In genomic region chr3:11638669-11639402, GRCh38 we compare ENCODE assay signal across 8 cellular contexts. TPM values are rescaled to one million over a fixed set of nuclear protein-coding genes. Genes with fewer than 3 reads are reported as not detected.
A peak's percentile ranks its signal among the peaks of the same experiment; 100 is the strongest.
DNase-seq lines count a peak whose midpoint lies in the region; ATAC-seq and TF ChIP-seq lines count a peak whose summit lies in the region.

No MANE protein-coding gene starts in this region.

- ATAC-seq in gastroesophageal sphincter: no peak
- ATAC-seq in stimulated activated effector memory CD8-positive, alpha-beta T cell treated with anti-CD3 and anti-CD28 coated beads, Interleukin-12 subunit alpha, Interleukin-12 subunit beta, amount 100 ng/mL, for 72 hours: no peak

- TF ChIP-seq CTCF in WERI-Rb-1 (IDR thresholded peaks at IDR 0.05; ENCODE audit: low read depth, low read length) (no peak), gastroesophageal sphincter (IDR thresholded peaks at IDR 0.05) (no peak), retinal pigment epithelial cell (conservative IDR thresholded peaks at IDR 0.05; ENCODE audit: low read depth, low read length) (no peak)

- H3K27ac Mint-ChIP-seq in stimulated activated effector memory CD8-positive, alpha-beta T cell treated with anti-CD3 and anti-CD28 coated beads, Interleukin-12 subunit alpha, Interleukin-12 subunit beta, amount 100 ng/mL, for 72 hours: no peak overlapping the region

- H3K4me1 Mint-ChIP-seq in stimulated activated effector memory CD8-positive, alpha-beta T cell treated with anti-CD3 and anti-CD28 coated beads, Interleukin-12 subunit alpha, Interleukin-12 subunit beta, amount 100 ng/mL, for 72 hours: peaks cover 62% of the 10 kb centered on the region

- H3K27ac ChIP-seq in WERI-Rb-1 (peak overlapping the region; percentile 87), gastroesophageal sphincter (peak overlapping the region; percentile 70 to 97 (median 88))

- peak overlapping the region; percentile 25 for H3K4me3 ChIP-seq in WERI-Rb-1 (ENCODE audit: low read depth, low read length)
- H3K4me3 ChIP-seq in gastroesophageal sphincter: peak overlapping the region; percentile 19 to 34
- peak overlapping the region; percentile 95 for H3K4me3 ChIP-seq in retinal pigment epithelial cell (ENCODE audit: low read length)

- 52 to 71% methylated on average over 9 to 14 of the region's 18 CpGs for WGBS in gastroesophageal sphincter (ENCODE audit: low coverage in 1 of 2), 2 donors

- H3K36me3 ChIP-seq in WERI-Rb-1: no peaks in the 10 kb centered on the region
- H3K36me3 ChIP-seq in gastroesophageal sphincter: no peaks in the 10 kb centered on the region

- H3K27me3 ChIP-seq in WERI-Rb-1 (ENCODE audit: insufficient read depth, low read depth, severe bottlenecking): no peaks in the 10 kb centered on the region
- no peaks in the 10 kb centered on the region for H3K27me3 ChIP-seq in gastroesophageal sphincter

- POLR2A ChIA-PET in HEK293T (lab: Yijun Ruan, JAX): no interaction called here

- no peak for TF ChIP-seq POLR2A in gastroesophageal sphincter (IDR thresholded peaks at IDR 0.05)

- no peaks in the 10 kb centered on the region for H3K9me3 ChIP-seq in WERI-Rb-1 (ENCODE audit: severe bottlenecking)
- H3K9me3 ChIP-seq in gastroesophageal sphincter: no peaks in the 10 kb centered on the region

- H3K4me3 Mint-ChIP-seq in stimulated activated effector memory CD8-positive, alpha-beta T cell treated with anti-CD3 and anti-CD28 coated beads, Interleukin-12 subunit alpha, Interleukin-12 subunit beta, amount 100 ng/mL, for 72 hours: no peak overlapping the region

- CTCF ChIA-PET in HEK293T (lab: Yijun Ruan, JAX): interaction anchor here (0.9 kb wide), 1 partner anchor 31 kb away, joined by 3 read pairs; no protein-coding TSS in a partner anchor

- TF ChIP-seq EP300 in gastroesophageal sphincter (IDR thresholded peaks at IDR 0.05): no peak

- peaks cover 15 to 81% (median 58%) of the 10 kb centered on the region in 3 donors for H3K4me1 ChIP-seq in gastroesophageal sphincter

- DNase-seq in HEK293T (ENCODE audit: extremely low spot score): peak; percentile 28
- peak; percentile 66 for DNase-seq in WERI-Rb-1
- DNase-seq in retinal pigment epithelial cell (ENCODE audit: low read depth): no peak
- DNase-seq in T-helper 1 cell: no peak
- DNase-seq in DMS53 treated with DMSO at 0.1 percent for 48 hours (lab: John Stamatoyannopoulos, UW; ENCODE audit: unreplicated experiment): no peak
- DNase-seq in A172 (ENCODE audit: low spot score): no peak
- no peak for DNase-seq in stimulated activated effector memory CD8-positive, alpha-beta T cell treated with anti-CD3 and anti-CD28 coated beads, Interleukin-12 subunit alpha, Interleukin-12 subunit beta, amount 100 ng/mL, for 72 hours (ENCODE audit: low spot score in 2 of 2)

- peaks cover 32% of the 10 kb centered on the region for H3K36me3 Mint-ChIP-seq in stimulated activated effector memory CD8-positive, alpha-beta T cell treated with anti-CD3 and anti-CD28 coated beads, Interleukin-12 subunit alpha, Interleukin-12 subunit beta, amount 100 ng/mL, for 72 hours

- no peaks in the 10 kb centered on the region for H3K9me3 Mint-ChIP-seq in stimulated activated effector memory CD8-positive, alpha-beta T cell treated with anti-CD3 and anti-CD28 coated beads, Interleukin-12 subunit alpha, Interleukin-12 subunit beta, amount 100 ng/mL, for 72 hours

TF ChIP-seq in HEK293T, 16 proteins besides CTCF, POLR2A, EP300 and RAD21:
- TF ChIP-seq L3MBTL2 (conservative IDR thresholded peaks at IDR 0.05) (no peak), BHLHE40 (IDR thresholded peaks at IDR 0.05; ENCODE audit: borderline replicate concordance) (no peak), CTBP1 (IDR thresholded peaks at IDR 0.05; ENCODE audit: borderline replicate concordance) (no peak), TARDBP (IDR thresholded peaks at IDR 0.05) (no peak), HDGF (IDR thresholded peaks at IDR 0.05; ENCODE audit: borderline replicate concordance) (no peak), NFRKB (IDR thresholded peaks at IDR 0.05) (no peak), FOXM1 (IDR thresholded peaks at IDR 0.05; ENCODE audit: borderline replicate concordance) (no peak), ELF4 (IDR thresholded peaks at IDR 0.05) (no peak), ARNT (IDR thresholded peaks at IDR 0.05) (no peak), SP1 (IDR thresholded peaks at IDR 0.05) (no peak), SUZ12 (IDR thresholded peaks at IDR 0.05) (no peak), FOXA1 (IDR thresholded peaks at IDR 0.05) (no peak), ZNF384 (IDR thresholded peaks at IDR 0.05) (no peak), FOXK2 (IDR thresholded peaks at IDR 0.05) (no peak), LEF1 (IDR thresholded peaks at IDR 0.05; ENCODE audit: borderline replicate concordance) (no peak), PKNOX1 (IDR thresholded peaks at IDR 0.05) (no peak)

RNA-seq across cellular contexts. Expression of gene VGLL4, which starts 4.9 kb away (rescaled TPM):
- 100 to 1,000 TPM in 1 of 4 donors, 10 to 100 TPM in 3; 53.4 to 128 (median 58.2) TPM for total RNA-seq in gastroesophageal sphincter
- total RNA-seq in A172 (2014; rRNA removed; shearing (Covaris generic)): 51.3 and 63.4 TPM in 2 replicates

Comparison
In these comparisons a context has a peak if more than half of its experiments do, and no peak if none do; other contexts are left out.
1. DNase-seq: peak in HEK293T (single experiment) and WERI-Rb-1 (single experiment); none in retinal pigment epithelial cell (single experiment), T-helper 1 cell (0 of 5), DMS53 treated with DMSO at 0.1 percent for 48 hours (single experiment), A172 (single experiment) and stimulated activated effector memory CD8-positive, alpha-beta T cell treated with anti-CD3 and anti-CD28 coated beads, Interleukin-12 subunit alpha, Interleukin-12 subunit beta, amount 100 ng/mL, for 72 hours (0 of 2).
2. H3K4me3 ChIP-seq: peak in every context shown above with its lines; median percentile 95 in retinal pigment epithelial cell; 26 in gastroesophageal sphincter; 25 in WERI-Rb-1.